Comparison of ENCODE assay signal across 30 cellular contexts in genomic region chr21:39891111-39891510, GRCh38. TPM values are rescaled to one million over a fixed set of nuclear protein-coding genes. Genes with fewer than 3 reads are reported as not detected.
"Had no signal": no experiment of that assay in that cellular context is flagged by ENCODE, and none has a peak within 500 bp of the region (broad histone marks: within the 10 kb centered on the region; RNA-seq: fewer than 3 reads in every experiment).

No MANE protein-coding gene starts in this region.

- H3K27me3 ChIP-seq: colonic mucosa, esophagus muscularis mucosa, foreskin keratinocyte, gastroesophageal sphincter, right lobe of liver, testis had no signal

- H3K4me1 Mint-ChIP-seq: central memory CD8-positive, alpha-beta T cell; memory B cell; naive B cell; stimulated activated effector memory CD8-positive, alpha-beta T cell treated with anti-CD3 and anti-CD28 coated beads, Interleukin-12 subunit alpha, Interleukin-12 subunit beta, amount 100 ng/mL, for 72 hours had no signal

- H3K27me3 Mint-ChIP-seq: central memory CD8-positive, alpha-beta T cell; dendritic cell treated with granulocyte-macrophage colony-stimulating factor and Interleukin-4, amounts not matched to agents 40 ng/mL and 50 ng/mL, for 4 days; natural killer cell treated with Interleukin-12 subunit alpha and Interleukin-12 subunit beta and Interleukin-15 and Interleukin-18, amount 100 ng/mL, for 72 hours; type B pancreatic cell had no signal

- H3K4me1 ChIP-seq: colonic mucosa, foreskin keratinocyte, pancreas, right lobe of liver, stomach, testis had no signal

- H3K9me3 ChIP-seq: colonic mucosa, esophagus muscularis mucosa, gastroesophageal sphincter, pancreas, right lobe of liver, stomach, testis had no signal

- H3K4me3 ChIP-seq: colonic mucosa, esophagus muscularis mucosa, gastroesophageal sphincter, lung, pancreas, right lobe of liver, stomach, testis had no signal

- DNase-seq: colonic mucosa; effector memory CD4-positive, alpha-beta T cell; foreskin keratinocyte; glutamatergic neuron; left ventricle myocardium superior; naive B cell; pancreas; right lobe of liver; stimulated activated CD4-positive, alpha-beta T cell treated with anti-CD3 and anti-CD28 coated beads, Interleukin-2, amount 100 ng/mL, for 24 hours; stimulated activated CD4-positive, alpha-beta T cell treated with anti-CD3 and anti-CD28 coated beads, Interleukin-4, amount 100 ng/mL, for 24 hours; stimulated activated naive CD4-positive, alpha-beta T cell treated with Interleukin-2 at 50 U/mL for 16 hours; stomach; substantia nigra; testis had no signal

- H3K36me3 Mint-ChIP-seq: memory B cell; naive B cell; natural killer cell treated with Interleukin-12 subunit alpha and Interleukin-12 subunit beta and Interleukin-15 and Interleukin-18, amount 100 ng/mL, for 72 hours; stimulated activated effector memory CD8-positive, alpha-beta T cell treated with anti-CD3 and anti-CD28 coated beads, Interleukin-12 subunit alpha, Interleukin-12 subunit beta, amount 100 ng/mL, for 72 hours had no signal

- H3K27ac Mint-ChIP-seq: dendritic cell treated with granulocyte-macrophage colony-stimulating factor and Interleukin-4, amounts not matched to agents 40 ng/mL and 50 ng/mL, for 4 days; memory B cell; natural killer cell treated with Interleukin-12 subunit alpha and Interleukin-12 subunit beta and Interleukin-15 and Interleukin-18, amount 100 ng/mL, for 72 hours; stimulated activated effector memory CD8-positive, alpha-beta T cell treated with anti-CD3 and anti-CD28 coated beads, Interleukin-12 subunit alpha, Interleukin-12 subunit beta, amount 100 ng/mL, for 72 hours; type B pancreatic cell had no signal

- ATAC-seq: foreskin keratinocyte; gastroesophageal sphincter; left ventricle myocardium superior; natural killer cell treated with Interleukin-12 subunit alpha and Interleukin-12 subunit beta and Interleukin-15 and Interleukin-18, amount 100 ng/mL, for 72 hours; pancreas; right lobe of liver; stimulated activated effector memory CD8-positive, alpha-beta T cell treated with anti-CD3 and anti-CD28 coated beads, Interleukin-12 subunit alpha, Interleukin-12 subunit beta, amount 100 ng/mL, for 72 hours had no signal

- H3K9me3 Mint-ChIP-seq: dendritic cell treated with granulocyte-macrophage colony-stimulating factor and Interleukin-4, amounts not matched to agents 40 ng/mL and 50 ng/mL, for 4 days had no signal

- H3K36me3 ChIP-seq: colonic mucosa, esophagus muscularis mucosa, gastroesophageal sphincter, pancreas, right lobe of liver, stomach had no signal

- H3K4me3 Mint-ChIP-seq: central memory CD8-positive, alpha-beta T cell; dendritic cell treated with granulocyte-macrophage colony-stimulating factor and Interleukin-4, amounts not matched to agents 40 ng/mL and 50 ng/mL, for 4 days; memory B cell; naive B cell; natural killer cell treated with Interleukin-12 subunit alpha and Interleukin-12 subunit beta and Interleukin-15 and Interleukin-18, amount 100 ng/mL, for 72 hours; stimulated activated effector memory CD8-positive, alpha-beta T cell treated with anti-CD3 and anti-CD28 coated beads, Interleukin-12 subunit alpha, Interleukin-12 subunit beta, amount 100 ng/mL, for 72 hours; type B pancreatic cell had no signal

- H3K27ac ChIP-seq: colonic mucosa, foreskin keratinocyte, gastroesophageal sphincter, pancreas, right lobe of liver, stomach, testis had no signal

RNA-seq across cellular contexts. Expression of gene PCP4, which starts 23.9 kb away (rescaled TPM):
- total RNA-seq: chondrocyte; endothelial cell of umbilical vein; epithelial cell of proximal tubule; fibroblast of lung; foreskin keratinocyte; mononuclear cell; natural killer cell treated with Interleukin-12 subunit alpha and Interleukin-12 subunit beta and Interleukin-15 and Interleukin-18, amount 100 ng/mL, for 72 hours; pulmonary artery endothelial cell; right lobe of liver; skeletal muscle tissue had no signal
